Comparison of ENCODE assay signal across 20 cellular contexts in the genomic region with DNA sequence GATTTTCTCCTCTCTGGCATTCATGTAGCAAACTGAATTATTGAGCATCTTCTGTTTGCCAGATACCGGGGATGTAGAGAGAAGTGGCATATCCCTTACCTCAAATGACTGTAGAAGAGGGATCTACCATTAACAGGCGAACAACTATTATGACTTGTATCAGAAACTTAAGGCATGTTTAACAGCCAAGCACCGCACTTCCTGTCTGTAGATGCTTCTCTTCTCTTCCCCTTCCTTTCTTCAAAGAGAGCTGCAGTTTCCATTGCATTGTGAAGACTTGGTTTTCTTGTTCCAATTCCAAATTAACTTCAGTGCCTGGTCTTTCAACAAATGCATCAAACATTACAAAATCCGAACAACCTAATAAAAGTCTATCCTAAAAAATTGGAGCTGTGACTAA.
"Had no signal": no experiment of that assay in that cellular context is flagged by ENCODE, and none has a peak within 500 bp of the region (broad histone marks: within the 10 kb centered on the region; RNA-seq: fewer than 3 reads in every experiment).

No MANE protein-coding gene starts in this region.

- H3K36me3 ChIP-seq: heart left ventricle, uterus had no signal

- H3K27me3 ChIP-seq: heart left ventricle, right lobe of liver, tibial artery, upper lobe of left lung, uterus had no signal

- H3K4me3 Mint-ChIP-seq: stimulated activated effector memory CD8-positive, alpha-beta T cell treated with anti-CD3 and anti-CD28 coated beads, Interleukin-12 subunit alpha, Interleukin-12 subunit beta, amount 100 ng/mL, for 72 hours; stimulated activated naive CD8-positive, alpha-beta T cell treated with anti-CD3 and anti-CD28 coated beads, Interleukin-15, Interleukin-2, amounts not matched to agents 100 ng/mL and 50 ng/mL, for 24 hours had no signal

- H2AFZ ChIP-seq: parathyroid adenoma had no signal

- H3K27ac ChIP-seq: heart left ventricle, parathyroid adenoma, psoas muscle, right lobe of liver, tibial artery, upper lobe of left lung, uterus had no signal

- H3K27ac Mint-ChIP-seq: stimulated activated effector memory CD8-positive, alpha-beta T cell treated with anti-CD3 and anti-CD28 coated beads, Interleukin-12 subunit alpha, Interleukin-12 subunit beta, amount 100 ng/mL, for 72 hours; stimulated activated naive CD8-positive, alpha-beta T cell treated with anti-CD3 and anti-CD28 coated beads, Interleukin-15, Interleukin-2, amounts not matched to agents 100 ng/mL and 50 ng/mL, for 24 hours had no signal

- H3K79me2 ChIP-seq: parathyroid adenoma had no signal

- H3K9me3 ChIP-seq: right lobe of liver, uterus had no signal

- H3K4me3 ChIP-seq: heart left ventricle, psoas muscle, right lobe of liver, tibial artery, upper lobe of left lung, uterus had no signal

- H3K4me1 ChIP-seq: psoas muscle, right lobe of liver, uterus had no signal

- H3K27me3 Mint-ChIP-seq: naive thymus-derived CD8-positive, alpha-beta T cell; stimulated activated naive CD8-positive, alpha-beta T cell treated with anti-CD3 and anti-CD28 coated beads, Interleukin-15, Interleukin-2, amounts not matched to agents 100 ng/mL and 50 ng/mL, for 24 hours had no signal

- DNase-seq: cortex of kidney; effector memory CD4-positive, alpha-beta T cell; heart left ventricle; islet precursor cell; mammary epithelial cell; occipital lobe; psoas muscle; retina; right lobe of liver; stimulated activated CD4-positive, alpha-beta T cell treated with anti-CD3 and anti-CD28 coated beads, Interleukin-4, amount 100 ng/mL, for 1 hour; stimulated activated CD8-positive, alpha-beta memory T cell treated with anti-CD3 and anti-CD28 coated beads, Interleukin-4, amount 100 ng/mL, for 48 hours; tibial artery; upper lobe of left lung; uterus had no signal

- ATAC-seq: esophagus mucosa; heart left ventricle; left lobe of liver; naive thymus-derived CD8-positive, alpha-beta T cell; psoas muscle; right lobe of liver; stimulated activated effector memory CD8-positive, alpha-beta T cell treated with anti-CD3 and anti-CD28 coated beads, Interleukin-12 subunit alpha, Interleukin-12 subunit beta, amount 100 ng/mL, for 72 hours had no signal
